ENCODE assay signal across 8 cellular contexts in genomic region chr22:46043816-46044717, GRCh38.
DNase-seq lines count a peak whose midpoint lies in the region; ATAC-seq, FAIRE-seq and TF ChIP-seq lines count a peak whose summit lies in the region.

No MANE protein-coding gene starts in this region.

- no peaks in the 10 kb centered on the region for H3K9me3 Mint-ChIP-seq in HFFc6

- peak overlapping the region; percentile 70 for H3K4me2 ChIP-seq in endothelial cell of umbilical vein (ENCODE audit: insufficient read depth, low read length)

- H3K27me3 ChIP-seq in endothelial cell of umbilical vein (ENCODE audit: control insufficient read depth in 2 of 2, insufficient read depth in 2 of 2, low read length in 2 of 2), result no peaks in the 10 kb centered on the region
- H3K27me3 ChIP-seq in mucosa of stomach (ENCODE audit: control insufficient read depth, insufficient read depth, low read length), result no peaks in the 10 kb centered on the region

- BruUV-seq in endothelial cell of umbilical vein (replicated peaks; lab: Mats Ljungman, UMichigan), result TSS peak; percentile 42

- H3K27ac ChIP-seq in endothelial cell of umbilical vein (ENCODE audit: insufficient read depth, low read depth, low read length) (peak overlapping the region; percentile 53), urinary bladder (ENCODE audit: low read depth) (peak overlapping the region; percentile 91)

- no peak for TF ChIP-seq POLR2A in endothelial cell of umbilical vein (IDR thresholded peaks at IDR 0.05; ENCODE audit: low read depth, low read length)

- CTCF ChIA-PET in endothelial cell of umbilical vein (lab: Charles Lee), result interaction anchor here (1.6 to 4.5 kb wide), 2 partner anchors 9 to 37 kb away, joined by 4 to 23 read pairs; no protein-coding TSS in a partner anchor

- H3K27me3 Mint-ChIP-seq in HFFc6 (ENCODE audit: insufficient read depth) (no peaks in the 10 kb centered on the region; the same call in 1 of the 2 replicates), T-helper 17 cell (no peaks in the 10 kb centered on the region)

- H3K9me1 ChIP-seq in endothelial cell of umbilical vein (replicated peaks; ENCODE audit: control insufficient read depth, extremely low read depth, insufficient read depth, low read length), result no peaks in the 10 kb centered on the region

- peaks cover 3% of the 10 kb centered on the region for H3K79me2 ChIP-seq in endothelial cell of umbilical vein (ENCODE audit: control insufficient read depth, insufficient read depth, low read length)

- H3K36me3 ChIP-seq in endothelial cell of umbilical vein (ENCODE audit: control insufficient read depth in 2 of 2, extremely low read depth in 1 of 2, insufficient read depth in 2 of 2, low read length in 2 of 2) (no peaks in the 10 kb centered on the region), mucosa of stomach (ENCODE audit: control insufficient read depth, insufficient read depth, low read length) (no peaks in the 10 kb centered on the region), urinary bladder (ENCODE audit: insufficient read depth) (no peaks in the 10 kb centered on the region)

- peak overlapping the region; percentile 71 for H2AFZ ChIP-seq in endothelial cell of umbilical vein (ENCODE audit: low read depth, low read length)

- peaks cover 30% of the 10 kb centered on the region for H3K4me1 Mint-ChIP-seq in HFFc6 (ENCODE audit: low read depth)
- H3K4me1 Mint-ChIP-seq in T-helper 17 cell, result peaks cover 19% of the 10 kb centered on the region

- peak overlapping the region; percentile 87 for H3K4me3 Mint-ChIP-seq in HFFc6
- H3K4me3 Mint-ChIP-seq in T-helper 17 cell, result peak overlapping the region; percentile 90

- POLR2A ChIA-PET in endothelial cell of umbilical vein (lab: Charles Lee), result interaction anchor here (0.6 to 0.8 kb wide), 2 partner anchors 10 to 25 kb away, joined by 3 to 5 read pairs; no protein-coding TSS in a partner anchor

- peak overlapping the region; percentile 42 to 47 (median 47) for H3K4me3 ChIP-seq in endothelial cell of umbilical vein (replicated peaks in 1 of 3; ENCODE audit: insufficient read depth in 1 of 3, low read depth in 1 of 3, low read length in 3 of 3)
- peak overlapping the region; percentile 48 for H3K4me3 ChIP-seq in mucosa of stomach (ENCODE audit: low read length)
- peak overlapping the region; percentile 81 for H3K4me3 ChIP-seq in urinary bladder (ENCODE audit: low read depth, low read length)

- TF ChIP-seq CTCF in HFFc6 (IDR thresholded peaks at IDR 0.05) (no peak), endothelial cell of umbilical vein (IDR thresholded peaks at IDR 0.05; ENCODE audit: extremely low read depth in 1 of 2, insufficient read depth in 1 of 2, low read depth in 1 of 2, low read length in 2 of 2) (no peak)

- dilution Hi-C loops in endothelial cell of umbilical vein (cut with MboI; ENCODE audit: extremely low pct_ligation_motif_present, low sequenced_read_pairs), result no loop called here

- FAIRE-seq in endothelial cell of umbilical vein (lab: Jason Lieb, UNC), result peak; percentile 48
- FAIRE-seq in GM19239 (lab: Jason Lieb, UNC), result no peak

- H3K9me3 ChIP-seq in T-helper 17 cell (ENCODE audit: control insufficient read depth, low read length, poor library complexity, severe bottlenecking), result no peaks in the 10 kb centered on the region
- H3K9me3 ChIP-seq in endothelial cell of umbilical vein (replicated peaks; ENCODE audit: control insufficient read depth, insufficient read depth, low read length), result no peaks in the 10 kb centered on the region
- no peaks in the 10 kb centered on the region for H3K9me3 ChIP-seq in mucosa of stomach (ENCODE audit: control insufficient read depth, low read length)

- intact Hi-C loops in endothelial cell of umbilical vein (cut with micrococcal nuclease), result loop anchor here (1.0 to 2.0 kb wide), 3 partner anchors 8 to 17 kb away; no protein-coding TSS in a partner anchor

- H3K27ac Mint-ChIP-seq in HFFc6 (peak overlapping the region; percentile 90), T-helper 17 cell (peak overlapping the region; percentile 85)

- H3K9ac ChIP-seq in endothelial cell of umbilical vein (replicated peaks; ENCODE audit: extremely low read depth, insufficient read depth, low read length) (peak overlapping the region; percentile 76), mucosa of stomach (ENCODE audit: low read length) (peak overlapping the region; percentile 95)

- ATAC-seq in T-helper 17 cell, result peak; percentile 71

- no peak for DNase-seq in HFFc6
- DNase-seq in T-helper 17 cell, result no peak
- peak; percentile 37 for DNase-seq in endothelial cell of umbilical vein (ENCODE audit: low read depth, low spot score)
- no peak for DNase-seq in H4 (ENCODE audit: low spot score)
- DNase-seq in D341Med (ENCODE audit: low spot score), result no peak
- no peak for DNase-seq in GM19239 (ENCODE audit: insufficient read length, low spot score)

- peaks cover 22% of the 10 kb centered on the region for H3K4me1 ChIP-seq in endothelial cell of umbilical vein (ENCODE audit: control insufficient read depth, extremely low read depth, insufficient read depth, low read length)
- H3K4me1 ChIP-seq in mucosa of stomach (ENCODE audit: control insufficient read depth, insufficient read depth, low read length), result peaks cover 63% of the 10 kb centered on the region
- H3K4me1 ChIP-seq in urinary bladder (ENCODE audit: insufficient read depth), result no peaks in the 10 kb centered on the region

- H3K36me3 Mint-ChIP-seq in HFFc6 (ENCODE audit: low read depth) (no peaks in the 10 kb centered on the region), T-helper 17 cell (ENCODE audit: low read depth) (no peaks in the 10 kb centered on the region)

- 13% methylated on average over 38 of the region's 38 CpGs for WGBS in urinary bladder

- no peaks in the 10 kb centered on the region for H4K20me1 ChIP-seq in endothelial cell of umbilical vein (replicated peaks; ENCODE audit: control insufficient read depth, extremely low read depth, insufficient read depth, low read length)

TF ChIP-seq in endothelial cell of umbilical vein, 7 proteins besides CTCF, POLR2A, EP300 and RAD21:
- TF ChIP-seq EZH2 (IDR thresholded peaks at IDR 0.05; ENCODE audit: borderline replicate concordance, low read depth, low read length, severe bottlenecking) (no peak), FOS (IDR thresholded peaks at IDR 0.05; ENCODE audit: borderline replicate concordance, insufficient read depth, low read length) (no peak), MAX (IDR thresholded peaks at IDR 0.05; ENCODE audit: insufficient read depth, insufficient read length) (no peak), JUN (IDR thresholded peaks at IDR 0.05; ENCODE audit: borderline replicate concordance, insufficient read depth, insufficient read length, low read depth) (no peak), MYC (IDR thresholded peaks at IDR 0.05; ENCODE audit: low read depth, low read length) (no peak), GATA2 (IDR thresholded peaks at IDR 0.05; ENCODE audit: insufficient read depth, insufficient read length, low read depth, low read length) (no peak), POLR2AphosphoS5 (IDR thresholded peaks at IDR 0.05; ENCODE audit: insufficient read depth, low read depth, low read length) (no peak)
